14 cellular contexts compared by ENCODE assay signal in the genomic region with DNA sequence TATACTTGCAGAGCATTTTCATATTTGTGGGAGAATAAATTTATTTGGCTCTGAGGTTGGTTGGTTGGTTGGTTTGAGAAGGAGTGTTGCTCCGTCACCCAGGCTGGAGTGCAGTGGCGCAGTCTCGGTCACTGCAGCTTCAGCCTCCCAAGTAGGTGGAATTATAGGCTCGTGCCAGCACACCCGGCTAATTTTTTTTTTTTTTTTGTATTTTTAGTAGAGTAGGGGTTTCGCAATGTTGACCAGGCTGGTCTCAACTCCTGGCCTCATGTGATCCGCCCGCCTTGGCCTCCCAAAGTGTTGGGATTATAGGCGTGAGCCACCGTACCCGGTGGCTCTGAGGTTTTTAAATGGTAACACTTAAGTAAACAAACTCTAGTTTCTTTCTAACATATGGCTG.
DNase-seq lines count a peak whose midpoint lies in the region; ATAC-seq, FAIRE-seq and TF ChIP-seq lines count a peak whose summit lies in the region.
"Had no signal": no experiment of that assay in that cellular context is flagged by ENCODE, and none has a peak within 500 bp of the region (broad histone marks: within the 10 kb centered on the region; RNA-seq: fewer than 3 reads in every experiment).

No MANE protein-coding gene starts in this region.

- 65% methylated on average over 11 of the region's 11 CpGs for WGBS in liver
- WGBS in HepG2 (ENCODE audit: low lambda C conversion rate) = 82% methylated on average over 8 of the region's 11 CpGs

- H3K27ac Mint-ChIP-seq in osteocyte (ENCODE audit: unreplicated experiment) = peak overlapping the region; percentile 6
- H3K27ac Mint-ChIP-seq: CD4-positive, CD25-positive, alpha-beta regulatory T cell; IgD-negative memory B cell had no signal

- H3K27me3 ChIP-seq in liver (ENCODE audit: control insufficient read depth in 4 of 4, insufficient read depth in 4 of 4, low read length in 3 of 4) (no peaks in the 10 kb centered on the region), HepG2 (ENCODE audit: control insufficient read depth in 1 of 2, insufficient read depth in 2 of 2, low read length in 2 of 2) (no peaks in the 10 kb centered on the region), upper lobe of right lung (no peaks in the 10 kb centered on the region)
- H3K27me3 ChIP-seq: BLaER1 treated with 17β-estradiol and CSF1 and Interleukin-3, amounts not matched to agents 10 nM and 100 nM had no signal

- in situ Hi-C loops in HepG2 (cut with HindIII; ENCODE audit: extremely low pct_ligation_motif_present, low pct_unique_long_range_greater_than_20kb) = no loop called here

- DNase-seq in HepG2 (ENCODE audit: low spot score) (no peak), fibroblast of villous mesenchyme (ENCODE audit: low read depth) (peak; percentile 64), osteocyte (ENCODE audit: extremely low spot score, unreplicated experiment) (no peak), upper lobe of right lung (peak; percentile 74), occipital lobe (lab: John Stamatoyannopoulos, UW) (no peak)
- DNase-seq: 8988T; ACHN; CD4-positive, CD25-positive, alpha-beta regulatory T cell; H7 had no signal

- H3K9me3 Mint-ChIP-seq in osteocyte (ENCODE audit: unreplicated experiment) = no peaks in the 10 kb centered on the region

- FAIRE-seq in HepG2 (lab: Jason Lieb, UNC) = no peak

- H3K36me3 Mint-ChIP-seq in osteocyte (ENCODE audit: unreplicated experiment) = peaks cover 9% of the 10 kb centered on the region
- H3K36me3 Mint-ChIP-seq: CD4-positive, CD25-positive, alpha-beta regulatory T cell had no signal

- H3K4me3 ChIP-seq in liver (ENCODE audit: low read depth in 1 of 3, low read length in 3 of 3) (no peak overlapping the region), HepG2 (replicated peaks in 1 of 3; ENCODE audit: insufficient read depth in 1 of 3, low read depth in 2 of 3, low read length in 3 of 3) (no peak overlapping the region), fibroblast of villous mesenchyme (ENCODE audit: low read depth, low read length) (no peak overlapping the region), upper lobe of right lung (no peak overlapping the region)
- H3K4me3 ChIP-seq: BLaER1 treated with 17β-estradiol and CSF1 and Interleukin-3, amounts not matched to agents 10 nM and 100 nM had no signal

- no peaks in the 10 kb centered on the region for H4K20me1 ChIP-seq in HepG2 (ENCODE audit: insufficient read depth, low read length)
- H4K20me1 ChIP-seq: BLaER1 treated with 17β-estradiol and CSF1 and Interleukin-3, amounts not matched to agents 10 nM and 100 nM had no signal

- peaks cover 18% of the 10 kb centered on the region for H3K79me2 ChIP-seq in HepG2 (ENCODE audit: insufficient read depth, low read length)

- H3K9ac ChIP-seq in liver (ENCODE audit: low read depth in 1 of 2, low read length in 2 of 2) (no peak overlapping the region), HepG2 (ENCODE audit: insufficient read depth, low read depth, low read length) (no peak overlapping the region)
- H3K9ac ChIP-seq: BLaER1 treated with 17β-estradiol and CSF1 and Interleukin-3, amounts not matched to agents 10 nM and 100 nM had no signal

- H3K4me1 Mint-ChIP-seq in osteocyte (ENCODE audit: unreplicated experiment) = peaks cover 46% of the 10 kb centered on the region
- H3K4me1 Mint-ChIP-seq: CD4-positive, CD25-positive, alpha-beta regulatory T cell; IgD-negative memory B cell had no signal

- POLR2A ChIA-PET in HepG2 (lab: Yijun Ruan, JAX) = interaction anchor here (0.6 kb wide), 1 partner anchor 116 kb away, joined by 5 read pairs; no protein-coding TSS in a partner anchor

- H3K36me3 ChIP-seq in liver (ENCODE audit: control insufficient read depth in 4 of 4, insufficient read depth in 3 of 4, low read depth in 1 of 4, low read length in 3 of 4) = no peaks in the 10 kb centered on the region
- H3K36me3 ChIP-seq in HepG2 (replicated peaks in 1 of 2; ENCODE audit: control insufficient read depth in 1 of 2, insufficient read depth in 2 of 2, low read length in 2 of 2) = no peaks in the 10 kb centered on the region
- H3K36me3 ChIP-seq in upper lobe of right lung = no peaks in the 10 kb centered on the region
- H3K36me3 ChIP-seq: BLaER1 treated with 17β-estradiol and CSF1 and Interleukin-3, amounts not matched to agents 10 nM and 100 nM had no signal

- TF ChIP-seq CTCF in liver (IDR thresholded peaks at IDR 0.05; ENCODE audit: low read depth, low read length, missing input control) (no peak), HepG2 (CRISPR knock-in tag; IDR thresholded peaks at IDR 0.05) (no peak), fibroblast of villous mesenchyme (IDR thresholded peaks at IDR 0.05; ENCODE audit: insufficient read depth, low read depth, low read length) (no peak), osteocyte (IDR thresholded peaks at IDR 0.05) (no peak), upper lobe of right lung (IDR thresholded peaks at IDR 0.05) (no peak)

- H3K27me3 Mint-ChIP-seq in osteocyte (ENCODE audit: unreplicated experiment) = no peaks in the 10 kb centered on the region

- H2AFZ ChIP-seq in HepG2 (ENCODE audit: low read length) = no peak overlapping the region

- ATAC-seq in HepG2 = no peak
- peak; percentile 75 for ATAC-seq in upper lobe of right lung
- no peak for ATAC-seq in GM21619 (IDR thresholded peaks at IDR 0.05; ENCODE audit: unreplicated experiment)
- ATAC-seq in GM21526 (IDR thresholded peaks at IDR 0.05; ENCODE audit: low FRiP score, unreplicated experiment) = no peak

- no peak for TF ChIP-seq RAD21 in liver (IDR thresholded peaks at IDR 0.05)
- TF ChIP-seq RAD21 in HepG2 (CRISPR knock-in tag; IDR thresholded peaks at IDR 0.05) = no peak

- BruUV-seq in HepG2 (replicated peaks; lab: Mats Ljungman, UMichigan) = no TSS peak

- CTCF ChIA-PET in HepG2 (lab: Yijun Ruan, JAX; ENCODE audit: low intra/inter-chr PET ratio, low total read pairs) = no interaction called here

- H3K9me3 ChIP-seq in liver (ENCODE audit: control insufficient read depth in 4 of 4, low read length in 3 of 4) = no peaks in the 10 kb centered on the region
- H3K9me3 ChIP-seq in HepG2 (ENCODE audit: low read length) = no peaks in the 10 kb centered on the region
- no peaks in the 10 kb centered on the region for H3K9me3 ChIP-seq in upper lobe of right lung

- intact Hi-C loops in HepG2 (cut with micrococcal nuclease; ENCODE audit: unreplicated experiment) = no loop called here
- intact Hi-C loops in upper lobe of right lung (cut with DNase I) = no loop called here

- H3K27ac ChIP-seq in liver (ENCODE audit: low read depth in 1 of 2, low read length in 2 of 2) (peak overlapping the region; percentile 13 to 24), HepG2 (ENCODE audit: extremely low read length, insufficient read depth, low read length) (no peak overlapping the region), upper lobe of right lung (no peak overlapping the region)
- H3K27ac ChIP-seq: BLaER1 treated with 17β-estradiol and CSF1 and Interleukin-3, amounts not matched to agents 10 nM and 100 nM had no signal

- no peak overlapping the region for H3K4me3 Mint-ChIP-seq in osteocyte (ENCODE audit: unreplicated experiment)
- H3K4me3 Mint-ChIP-seq: CD4-positive, CD25-positive, alpha-beta regulatory T cell; IgD-negative memory B cell had no signal

- H3K4me2 ChIP-seq in HepG2 (ENCODE audit: low read depth, low read length) = no peak overlapping the region
- H3K4me2 ChIP-seq: BLaER1 treated with 17β-estradiol and CSF1 and Interleukin-3, amounts not matched to agents 10 nM and 100 nM had no signal

- no peak for TF ChIP-seq POLR2A in HepG2 (IDR thresholded peaks at IDR 0.05; ENCODE audit: insufficient read depth in 1 of 2, low read depth in 2 of 2, low read length in 2 of 2)

- H3K4me1 ChIP-seq in liver (ENCODE audit: control insufficient read depth in 4 of 4, insufficient read depth in 4 of 4, low read length in 3 of 4) (peaks cover 1 to 31% (median 21%) of the 10 kb centered on the region in 4 donors), HepG2 (ENCODE audit: insufficient read depth, low read length) (peaks cover 32% of the 10 kb centered on the region), upper lobe of right lung (peaks cover 5% of the 10 kb centered on the region)

- TF ChIP-seq EP300 in HepG2 (IDR thresholded peaks at IDR 0.05; ENCODE audit: low read depth in 2 of 2, low read length in 2 of 2) (no peak), HepG2 (CRISPR knock-in tag; IDR thresholded peaks at IDR 0.05; ENCODE audit: borderline replicate concordance) (no peak)

TF ChIP-seq in liver, 16 proteins besides CTCF, POLR2A, EP300 and RAD21:
- TF ChIP-seq RXRA (IDR thresholded peaks at IDR 0.05) (peak in 1 of 2 donors; percentile 5), NR2F2 (IDR thresholded peaks at IDR 0.05) (no peak)
TF ChIP-seq in liver: peak in this region for 1.

TF ChIP-seq in HepG2, 621 proteins besides CTCF, POLR2A, EP300 and RAD21 (continues in another document):
- TF ChIP-seq HMGXB3 (CRISPR knock-in tag; IDR thresholded peaks at IDR 0.05; ENCODE audit: borderline replicate concordance) = no peak
- no peak for TF ChIP-seq ZNF205 (CRISPR knock-in tag; IDR thresholded peaks at IDR 0.05)
- TF ChIP-seq ZMAT3 (CRISPR knock-in tag; conservative IDR thresholded peaks at IDR 0.05) = no peak
- TF ChIP-seq ZFP62 (CRISPR knock-in tag; IDR thresholded peaks at IDR 0.05) = no peak

Comparison
In these comparisons a context has a peak if more than half of its experiments do, and no peak if none do; other contexts are left out.
1. H3K27ac ChIP-seq: peak in liver (2 of 2); none in HepG2 (single experiment) and upper lobe of right lung (single experiment).
2. DNase-seq: peak in fibroblast of villous mesenchyme (single experiment) and upper lobe of right lung (single experiment); none in HepG2 (single experiment), osteocyte (single experiment) and occipital lobe (single experiment).